Comparison of ENCODE assay signal across 2 cellular contexts in genomic region chr1:1523652-1524051, GRCh38. TPM values are rescaled to one million over a fixed set of nuclear protein-coding genes. Genes with fewer than 3 reads are reported as not detected.
"Had no signal": no experiment of that assay in that cellular context is flagged by ENCODE, and none has a peak within 500 bp of the region (broad histone marks: within the 10 kb centered on the region; RNA-seq: fewer than 3 reads in every experiment).

No MANE protein-coding gene starts in this region.

RNA-seq across cellular contexts. Expression of gene TMEM240, which starts 16.8 kb away (rescaled TPM):
- total RNA-seq: HepG2 had no signal
- polyA plus RNA-seq: IgD-negative memory B cell had no signal
